Comparison of ENCODE assay signal across 8 cellular contexts in genomic region chr20:56249244-56249955, GRCh38. TPM values are rescaled to one million over a fixed set of nuclear protein-coding genes. Genes with fewer than 3 reads are reported as not detected.
DNase-seq lines count a peak whose midpoint lies in the region; ATAC-seq and TF ChIP-seq lines count a peak whose summit lies in the region.

No MANE protein-coding gene starts in this region.

- H3K36me3 ChIP-seq in neuronal stem cell (replicated peaks in 1 of 2; ENCODE audit: control insufficient read depth in 2 of 2, insufficient read depth in 2 of 2, low read length in 2 of 2), result no peaks in the 10 kb centered on the region

- DNase-seq in A172 (ENCODE audit: low spot score) (peak; percentile 8), GDM1 (lab: John Stamatoyannopoulos, UW) (peak; percentile 46), Kasumi-1 (lab: John Stamatoyannopoulos, UW) (peak; percentile 13 to 23), astrocyte of the cerebellum (ENCODE audit: low read depth) (no peak), neuronal stem cell (ENCODE audit: low spot score) (no peak), medulla oblongata (ENCODE audit: extremely low spot score) (no peak), NCI-H1694 (lab: John Stamatoyannopoulos, UW) (no peak)

- no peak overlapping the region for H4K8ac ChIP-seq in neuronal stem cell (ENCODE audit: low read depth, low read length)

- no peak overlapping the region for H3K14ac ChIP-seq in neuronal stem cell (ENCODE audit: low read length)

- no peak overlapping the region for H2BK12ac ChIP-seq in neuronal stem cell (ENCODE audit: low read length)

- H3K9me3 ChIP-seq in neuronal stem cell (replicated peaks in 1 of 2; ENCODE audit: control insufficient read depth in 2 of 2, insufficient read depth in 1 of 2, low read depth in 1 of 2, low read length in 2 of 2), result peaks cover 0 to 5% of the 10 kb centered on the region in 2 donors

- H2BK5ac ChIP-seq in neuronal stem cell (ENCODE audit: low read length), result no peak overlapping the region

- H2BK120ac ChIP-seq in neuronal stem cell (ENCODE audit: low read depth, low read length), result no peak overlapping the region

- in situ Hi-C loops in astrocyte of the cerebellum (cut with HindIII; ENCODE audit: low sequenced_read_pairs), result no loop called here

- H3K27me3 ChIP-seq in neuronal stem cell (ENCODE audit: control insufficient read depth in 3 of 3, insufficient read depth in 3 of 3, low read depth in 1 of 3, low read length in 3 of 3), result peaks cover 0 to 5% (median 0%) of the 10 kb centered on the region in 3 experiments

- peak overlapping the region; percentile 5 for H3K18ac ChIP-seq in neuronal stem cell (ENCODE audit: low read length)

- H3K4me2 ChIP-seq in neuronal stem cell (ENCODE audit: insufficient read depth, low read length, poor library complexity, severe bottlenecking), result no peak overlapping the region

- H4K91ac ChIP-seq in neuronal stem cell (ENCODE audit: low read depth, low read length, poor library complexity), result no peak overlapping the region

- no peaks in the 10 kb centered on the region for H3K4me1 ChIP-seq in neuronal stem cell (ENCODE audit: control insufficient read depth in 2 of 2, insufficient read depth in 1 of 2, low read depth in 1 of 2, low read length in 2 of 2)

- TF ChIP-seq CTCF in astrocyte of the cerebellum (IDR thresholded peaks at IDR 0.05; ENCODE audit: low read depth, low read length, missing control alignments), result peak; percentile 25

- no peak overlapping the region for H3K4ac ChIP-seq in neuronal stem cell (ENCODE audit: low read length)

- no peak overlapping the region for H2BK15ac ChIP-seq in neuronal stem cell (ENCODE audit: low read length)

- H3K79me1 ChIP-seq in neuronal stem cell (ENCODE audit: low read depth, low read length), result no peaks in the 10 kb centered on the region

- ATAC-seq in GM18519 (IDR thresholded peaks at IDR 0.05; ENCODE audit: low FRiP score, unreplicated experiment), result no peak

- no peak overlapping the region for H3K27ac ChIP-seq in neuronal stem cell (replicated peaks; ENCODE audit: low read length)

- no peak overlapping the region for H2AFZ ChIP-seq in neuronal stem cell (ENCODE audit: low read length)

- no CpG with 5 or more reads among the region's 32 CpGs for WGBS in neuronal stem cell (ENCODE audit: extremely low coverage in 2 of 2, insufficient read length in 2 of 2, insufficient replicate concordance in 1 of 2), 2 donors

- H3K4me3 ChIP-seq in astrocyte of the cerebellum (ENCODE audit: low read depth, low read length) (no peak overlapping the region), neuronal stem cell (ENCODE audit: low read length in 2 of 2) (peak overlapping the region in 1 of 2 donors; percentile 1)

- no peak overlapping the region for H2AK5ac ChIP-seq in neuronal stem cell (ENCODE audit: low read depth, low read length)

- peak overlapping the region; percentile 66 for H3K23ac ChIP-seq in neuronal stem cell (ENCODE audit: low read depth, low read length, poor library complexity)

- no peak overlapping the region for H3K9ac ChIP-seq in neuronal stem cell (ENCODE audit: low read depth, low read length, poor library complexity)

RNA-seq across cellular contexts. Expression of gene MC3R, which starts 0.9 kb away (rescaled TPM):
- total RNA-seq in A172 (2014; rRNA removed; shearing (Covaris generic)), result not detected in 2 replicates
- not detected for polyA plus RNA-seq in neuronal stem cell (2013, experiment 1 of 2)
- not detected for polyA plus RNA-seq in neuronal stem cell (2013, experiment 2 of 2)

Comparison
In these comparisons a context has a peak if more than half of its experiments do, and no peak if none do; other contexts are left out.
1. DNase-seq: peak in A172 (single experiment), GDM1 (single experiment) and Kasumi-1 (2 of 2); none in astrocyte of the cerebellum (single experiment), neuronal stem cell (single experiment), medulla oblongata (single experiment) and NCI-H1694 (single experiment).